In genomic region chr6:11139051-11139960, GRCh38 we compare ENCODE assay signal across 1 cellular context.
TF ChIP-seq lines count a peak whose summit lies in the region.

No MANE protein-coding gene starts in this region.

TF ChIP-seq in HEK293, 187 proteins besides CTCF, POLR2A, EP300 and RAD21 (continued from another document):
- TF ChIP-seq TSHZ1 (tag by site-specific recombination; IDR thresholded peaks at IDR 0.05; ENCODE audit: borderline replicate concordance): no peak
- TF ChIP-seq ZNF629 (tag by site-specific recombination; IDR thresholded peaks at IDR 0.05): peak; percentile 25; the same call in 1 of the 2 replicates
- TF ChIP-seq ZNF10 (tag by site-specific recombination; IDR thresholded peaks at IDR 0.05): peak; percentile 61; the same call in 1 of the 2 replicates
